ENCODE assay signal across 9 cellular contexts in genomic region chr2:95062716-95063400, GRCh38. TPM values are rescaled to one million over a fixed set of nuclear protein-coding genes. Genes with fewer than 3 reads are reported as not detected.
DNase-seq lines count a peak whose midpoint lies in the region; ATAC-seq and TF ChIP-seq lines count a peak whose summit lies in the region.
"Had no signal": no experiment of that assay in that cellular context is flagged by ENCODE, and none has a peak within 500 bp of the region (broad histone marks: within the 10 kb centered on the region; RNA-seq: fewer than 3 reads in every experiment).

No MANE protein-coding gene starts in this region.

- ATAC-seq in SK-N-SH treated with all-trans-retinoic acid at 6 μM for 48 hours, result peak; percentile 42; the same call in 2 of the 3 replicates

- H3K27me3 Mint-ChIP-seq in nephron (ENCODE audit: low read depth), result no peaks in the 10 kb centered on the region

- H3K9ac ChIP-seq in SK-N-SH (no peak overlapping the region), OCI-LY3 (ENCODE audit: low read length) (no peak overlapping the region)

- H3K4me1 ChIP-seq in SK-N-SH (ENCODE audit: control insufficient read depth in 1 of 2, insufficient read depth in 2 of 2, low read depth in 1 of 2, low read length in 1 of 2) (no peaks in the 10 kb centered on the region), OCI-LY3 (ENCODE audit: low read length) (peaks cover 14% of the 10 kb centered on the region)

- H3K27me3 ChIP-seq in SK-N-SH (ENCODE audit: insufficient read depth), result peaks cover 66% of the 10 kb centered on the region; the same call in 1 of the 2 replicates
- no peaks in the 10 kb centered on the region for H3K27me3 ChIP-seq in H7 (ENCODE audit: control insufficient read depth, insufficient read depth, low read length)
- H3K27me3 ChIP-seq in OCI-LY3 (ENCODE audit: low read depth, low read length), result peaks cover 11% of the 10 kb centered on the region; the same call in 1 of the 2 replicates

- no peak overlapping the region for H3K4me3 ChIP-seq in SK-N-SH (ENCODE audit: low read depth in 2 of 2, low read length in 1 of 2)
- H3K4me3 ChIP-seq in H7 (ENCODE audit: insufficient read depth, low read depth, low read length), result no peak overlapping the region
- H3K4me3 ChIP-seq in OCI-LY3 (ENCODE audit: low read length), result no peak overlapping the region
- H3K4me3 ChIP-seq: SK-N-MC had no signal

- no peak for TF ChIP-seq RAD21 in SK-N-SH (IDR thresholded peaks at IDR 0.05; ENCODE audit: low read length)

- no peaks in the 10 kb centered on the region for H3F3A ChIP-seq in SK-N-SH (replicated peaks; ENCODE audit: insufficient read depth)

- H3K4me3 Mint-ChIP-seq in nephron, result no peak overlapping the region

- H2AFZ ChIP-seq in SK-N-SH (ENCODE audit: low read depth) (no peak overlapping the region), OCI-LY3 (ENCODE audit: low read depth, low read length) (no peak overlapping the region; the same call in 1 of the 2 replicates)

- CTCF ChIA-PET in SK-N-SH (lab: Yijun Ruan, JAX), result interaction anchor here (0.6 to 2.3 kb wide), 6 partner anchors 12 to 68 kb away, joined by 3 to 13 read pairs (median 4); partner anchors contain the start of gene MRPS5

- H3K4me2 ChIP-seq in SK-N-SH, result no peak overlapping the region
- peak overlapping the region; percentile 20; the same call in 1 of the 2 replicates for H3K4me2 ChIP-seq in OCI-LY3 (ENCODE audit: low read length)

- POLR2A ChIA-PET in SK-N-SH (lab: Yijun Ruan, JAX), result no interaction called here

- no peak for TF ChIP-seq EP300 in SK-N-SH (IDR thresholded peaks at IDR 0.05; ENCODE audit: borderline replicate concordance in 1 of 2, low read depth in 1 of 2, low read length in 1 of 2)

- peak overlapping the region; percentile 66 to 90 (median 72) for H3K27ac Mint-ChIP-seq in nephron

- 38% methylated on average over 7 of the region's 7 CpGs for WGBS in SK-N-SH (ENCODE audit: low lambda C conversion rate)

- no peaks in the 10 kb centered on the region for H3K36me3 ChIP-seq in SK-N-SH (replicated peaks in 1 of 2; ENCODE audit: control insufficient read depth in 1 of 2, insufficient read depth in 2 of 2, low read length in 1 of 2)
- no peaks in the 10 kb centered on the region for H3K36me3 ChIP-seq in H7 (replicated peaks; ENCODE audit: control insufficient read depth, insufficient read depth, low read length)
- H3K36me3 ChIP-seq in OCI-LY3 (replicated peaks; ENCODE audit: low read depth, low read length), result no peaks in the 10 kb centered on the region

- H3K27ac ChIP-seq in SK-N-SH (ENCODE audit: low read depth in 2 of 2, low read length in 1 of 2) (no peak overlapping the region), OCI-LY3 (ENCODE audit: low read length) (no peak overlapping the region)
- H3K27ac ChIP-seq: SK-N-MC had no signal

- H4K20me1 ChIP-seq in SK-N-SH (ENCODE audit: insufficient read depth) (no peaks in the 10 kb centered on the region), OCI-LY3 (ENCODE audit: insufficient read depth, low read length) (no peaks in the 10 kb centered on the region)

- H3K9me3 Mint-ChIP-seq in nephron, result no peaks in the 10 kb centered on the region

- H3K9me3 ChIP-seq in SK-N-SH (no peaks in the 10 kb centered on the region), OCI-LY3 (ENCODE audit: insufficient read depth, low read length) (no peaks in the 10 kb centered on the region)

- peaks cover 34% of the 10 kb centered on the region for H3K4me1 Mint-ChIP-seq in nephron

- no peaks in the 10 kb centered on the region for H3K79me2 ChIP-seq in SK-N-SH (ENCODE audit: insufficient read depth)
- H3K79me2 ChIP-seq in OCI-LY3 (ENCODE audit: low read length), result no peaks in the 10 kb centered on the region

- DNase-seq in SK-N-SH (no peak), H7 (peak; percentile 64), COLO829 (ENCODE audit: low spot score) (no peak), SW480 (ENCODE audit: low spot score) (no peak)
- DNase-seq in stimulated activated CD4-positive, alpha-beta T cell treated with anti-CD3 and anti-CD28 coated beads, Interleukin-4, amount 100 ng/mL, for 4 hours, result no peak

- H3K36me3 Mint-ChIP-seq in nephron (ENCODE audit: low read depth), result no peaks in the 10 kb centered on the region

- TF ChIP-seq CTCF in SK-N-SH (IDR thresholded peaks at IDR 0.05), result no peak
- TF ChIP-seq CTCF in OCI-LY3 (IDR thresholded peaks at IDR 0.05; ENCODE audit: low read depth, low read length), result no peak
- no peak for TF ChIP-seq CTCF in nephron (IDR thresholded peaks at IDR 0.05; ENCODE audit: unreplicated experiment in 3 of 3)

- H3K9me2 ChIP-seq in SK-N-SH, result no peaks in the 10 kb centered on the region

TF ChIP-seq in SK-N-SH treated with all-trans-retinoic acid at 6 μM for 48 hours, 23 proteins besides CTCF, POLR2A, EP300 and RAD21 (continues in another document):
- TF ChIP-seq TCF4 (CRISPR knock-in tag; IDR thresholded peaks at IDR 0.05; ENCODE audit: borderline replicate concordance) (no peak), CSDC2 (CRISPR knock-in tag; IDR thresholded peaks at IDR 0.05) (no peak), PPARA (CRISPR knock-in tag; IDR thresholded peaks at IDR 0.05; ENCODE audit: borderline replicate concordance) (no peak), BACH2 (CRISPR knock-in tag; IDR thresholded peaks at IDR 0.05; ENCODE audit: borderline replicate concordance) (no peak), ARNTL (CRISPR knock-in tag; IDR thresholded peaks at IDR 0.05; ENCODE audit: borderline replicate concordance, low read depth) (no peak)
- TF ChIP-seq, protein P1, sequence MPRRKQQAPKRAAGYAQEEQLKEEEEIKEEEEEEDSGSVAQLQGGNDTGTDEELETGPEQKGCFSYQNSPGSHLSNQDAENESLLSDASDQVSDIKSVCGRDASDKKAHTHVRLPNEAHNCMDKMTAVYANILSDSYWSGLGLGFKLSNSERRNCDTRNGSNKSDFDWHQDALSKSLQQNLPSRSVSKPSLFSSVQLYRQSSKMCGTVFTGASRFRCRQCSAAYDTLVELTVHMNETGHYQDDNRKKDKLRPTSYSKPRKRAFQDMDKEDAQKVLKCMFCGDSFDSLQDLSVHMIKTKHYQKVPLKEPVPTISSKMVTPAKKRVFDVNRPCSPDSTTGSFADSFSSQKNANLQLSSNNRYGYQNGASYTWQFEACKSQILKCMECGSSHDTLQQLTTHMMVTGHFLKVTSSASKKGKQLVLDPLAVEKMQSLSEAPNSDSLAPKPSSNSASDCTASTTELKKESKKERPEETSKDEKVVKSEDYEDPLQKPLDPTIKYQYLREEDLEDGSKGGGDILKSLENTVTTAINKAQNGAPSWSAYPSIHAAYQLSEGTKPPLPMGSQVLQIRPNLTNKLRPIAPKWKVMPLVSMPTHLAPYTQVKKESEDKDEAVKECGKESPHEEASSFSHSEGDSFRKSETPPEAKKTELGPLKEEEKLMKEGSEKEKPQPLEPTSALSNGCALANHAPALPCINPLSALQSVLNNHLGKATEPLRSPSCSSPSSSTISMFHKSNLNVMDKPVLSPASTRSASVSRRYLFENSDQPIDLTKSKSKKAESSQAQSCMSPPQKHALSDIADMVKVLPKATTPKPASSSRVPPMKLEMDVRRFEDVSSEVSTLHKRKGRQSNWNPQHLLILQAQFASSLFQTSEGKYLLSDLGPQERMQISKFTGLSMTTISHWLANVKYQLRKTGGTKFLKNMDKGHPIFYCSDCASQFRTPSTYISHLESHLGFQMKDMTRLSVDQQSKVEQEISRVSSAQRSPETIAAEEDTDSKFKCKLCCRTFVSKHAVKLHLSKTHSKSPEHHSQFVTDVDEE (CRISPR knock-in tag; IDR thresholded peaks at IDR 0.05), result no peak

TF ChIP-seq in SK-N-SH, 30 proteins besides CTCF, POLR2A, EP300 and RAD21 (continues in another document):
- no peak for TF ChIP-seq MXI1 (IDR thresholded peaks at IDR 0.05; ENCODE audit: low read depth, low read length)
- TF ChIP-seq TAF1 (IDR thresholded peaks at IDR 0.05; ENCODE audit: borderline replicate concordance, low read depth, low read length), result no peak
- TF ChIP-seq TEAD4 (IDR thresholded peaks at IDR 0.05; ENCODE audit: borderline replicate concordance, insufficient read depth), result no peak
- no peak for TF ChIP-seq RXRA (IDR thresholded peaks at IDR 0.05; ENCODE audit: borderline replicate concordance, low read depth)
- no peak for TF ChIP-seq GATA2 (CRISPR knock-in tag; IDR thresholded peaks at IDR 0.05)
- no peak for TF ChIP-seq FOSL2 (IDR thresholded peaks at IDR 0.05; ENCODE audit: borderline replicate concordance, low read depth)
- no peak for TF ChIP-seq ELF1 (IDR thresholded peaks at IDR 0.05)
- TF ChIP-seq, protein P2, sequence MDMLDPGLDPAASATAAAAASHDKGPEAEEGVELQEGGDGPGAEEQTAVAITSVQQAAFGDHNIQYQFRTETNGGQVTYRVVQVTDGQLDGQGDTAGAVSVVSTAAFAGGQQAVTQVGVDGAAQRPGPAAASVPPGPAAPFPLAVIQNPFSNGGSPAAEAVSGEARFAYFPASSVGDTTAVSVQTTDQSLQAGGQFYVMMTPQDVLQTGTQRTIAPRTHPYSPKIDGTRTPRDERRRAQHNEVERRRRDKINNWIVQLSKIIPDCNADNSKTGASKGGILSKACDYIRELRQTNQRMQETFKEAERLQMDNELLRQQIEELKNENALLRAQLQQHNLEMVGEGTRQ (IDR thresholded peaks at IDR 0.05; ENCODE audit: borderline replicate concordance, low read depth, low read length), result no peak
- no peak for TF ChIP-seq JUND (IDR thresholded peaks at IDR 0.05)
- no peak for TF ChIP-seq MEF2A (IDR thresholded peaks at IDR 0.05; ENCODE audit: borderline replicate concordance, low read depth)
- TF ChIP-seq SIN3A (IDR thresholded peaks at IDR 0.05; ENCODE audit: borderline replicate concordance, low read depth, low read length), result no peak
- TF ChIP-seq RFX5 (IDR thresholded peaks at IDR 0.05; ENCODE audit: low read length), result no peak
- no peak for TF ChIP-seq NRF1 (IDR thresholded peaks at IDR 0.05; ENCODE audit: low read depth, low read length)
- no peak for TF ChIP-seq YY1 (IDR thresholded peaks at IDR 0.05; ENCODE audit: low read depth)
- no peak for TF ChIP-seq USF1 (IDR thresholded peaks at IDR 0.05; ENCODE audit: borderline replicate concordance, low read depth)
- TF ChIP-seq FOXM1 (IDR thresholded peaks at IDR 0.05; ENCODE audit: low read depth), result no peak

RNA-seq across cellular contexts. Expression of gene MAL, which starts 37.4 kb away (rescaled TPM):
- not detected in 2 replicates for polyA plus RNA-seq in SK-N-SH (2012; rRNA removed)
- polyA plus RNA-seq in SK-N-SH (2012; cell fraction: cytosol; rRNA removed), result not detected in 2 replicates
- not detected in 2 replicates for polyA plus RNA-seq in SK-N-SH (2012; cell fraction: nucleus; rRNA removed)
- 0.80 TPM in 1 of 2 replicates, not detected in the other for total RNA-seq in H7 (2014; rRNA removed; shearing (Covaris generic))

RNA-seq across cellular contexts. Expression of gene MRPS5, which starts 58.8 kb away (rescaled TPM):
- 32.8 and 40.4 TPM in 2 replicates for polyA plus RNA-seq in SK-N-SH (2012; rRNA removed)
- 32.3 and 33.4 TPM in 2 replicates for polyA plus RNA-seq in SK-N-SH (2012; cell fraction: cytosol; rRNA removed)
- polyA plus RNA-seq in SK-N-SH (2012; cell fraction: nucleus; rRNA removed), result 73.1 and 78.0 TPM in 2 replicates
- 71.7 and 104 TPM in 2 replicates for total RNA-seq in H7 (2014; rRNA removed; shearing (Covaris generic))
